22 cellular contexts compared by ENCODE assay signal in genomic region chr11:126048198-126048597, GRCh38.
"Had no signal": no experiment of that assay in that cellular context is flagged by ENCODE, and none has a peak within 500 bp of the region (broad histone marks: within the 10 kb centered on the region; RNA-seq: fewer than 3 reads in every experiment).

No MANE protein-coding gene starts in this region.

- H2AFZ ChIP-seq: neural progenitor cell had no signal

- H3K27ac ChIP-seq: adrenal gland, breast epithelium, neural progenitor cell, thyroid gland, upper lobe of right lung had no signal

- H3K4me3 ChIP-seq: adrenal gland, breast epithelium, mucosa of descending colon, neural progenitor cell, thyroid gland, upper lobe of right lung had no signal

- H3K9ac ChIP-seq: neural progenitor cell had no signal

- DNase-seq: activated B cell treated with CpG ODN at 0.5 μM for 24 hours; activated CD4-positive, alpha-beta T cell treated with anti-CD3 and anti-CD28 coated beads for 36 hours; activated CD4-positive, alpha-beta T cell treated with anti-CD3 and anti-CD28 coated beads, Interleukin-2, amount 50 U/mL, for 48 hours; activated CD8-positive, alpha-beta memory T cell treated with anti-CD3 and anti-CD28 coated beads, Interleukin-2, amount 50 U/mL, for 48 hours; activated naive CD4-positive, alpha-beta T cell; activated T-cell treated with anti-CD3 and anti-CD28 coated beads, Interleukin-2, amount 50 U/mL, for 4 hours; adrenal gland; cerebellar nuclear complex; effector CD8-positive, alpha-beta T cell; hypothalamus; mesenchymal stem cell; mucosa of descending colon; naive B cell; posterior cingulate gyrus; stimulated activated CD4-positive, alpha-beta T cell treated with anti-CD3 and anti-CD28 coated beads, Interleukin-12 subunit alpha, Interleukin-12 subunit beta, amount 100 ng/mL, for 4 hours; stimulated activated CD4-positive, alpha-beta T cell treated with anti-CD3 and anti-CD28 coated beads, Interleukin-4, amount 100 ng/mL, for 4 hours; substantia nigra; T1000; thyroid gland; upper lobe of right lung had no signal

- H3K4me2 ChIP-seq: neural progenitor cell had no signal

- H3K9me3 ChIP-seq: adrenal gland, breast epithelium, mucosa of descending colon, thyroid gland, upper lobe of right lung had no signal

- H3K36me3 ChIP-seq: adrenal gland, breast epithelium, neural progenitor cell, thyroid gland, upper lobe of right lung had no signal

- H3K27me3 ChIP-seq: adrenal gland, breast epithelium, neural progenitor cell, thyroid gland, upper lobe of right lung had no signal

- H3K4me1 ChIP-seq: adrenal gland, breast epithelium, upper lobe of right lung had no signal
